7 cellular contexts compared by ENCODE assay signal in the genomic region with DNA sequence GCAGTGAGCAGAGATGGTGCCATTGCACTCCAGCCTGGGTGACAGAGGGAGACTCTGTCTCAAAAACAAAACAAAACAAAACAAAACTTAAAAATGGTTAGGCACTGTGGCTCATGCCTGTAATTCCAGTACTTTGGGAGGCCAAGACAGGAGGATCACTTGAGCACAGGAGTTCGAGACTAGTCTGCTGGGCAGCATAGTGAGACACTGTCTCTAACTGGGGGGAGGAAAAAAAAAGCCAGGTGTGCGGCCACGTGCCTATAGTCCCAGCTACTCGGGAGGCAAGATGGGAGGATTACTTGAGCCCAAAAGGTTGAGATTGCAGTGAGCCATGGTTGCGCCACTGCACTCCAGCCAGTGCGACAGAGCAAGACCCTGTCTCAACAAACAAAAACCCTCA.
A peak's percentile ranks its signal among the peaks of the same experiment; 100 is the strongest.
DNase-seq lines count a peak whose midpoint lies in the region; ATAC-seq, FAIRE-seq and TF ChIP-seq lines count a peak whose summit lies in the region.
"Not testable (repeated sequence)": the region's sequence is repeated elsewhere in the genome, so short reads cannot be mapped to it uniquely, and the experiment has no call there.

No MANE protein-coding gene starts in this region.

- not testable (repeated sequence) for H3K27ac Mint-ChIP-seq in stimulated activated naive CD8-positive, alpha-beta T cell treated with anti-CD3 and anti-CD28 coated beads, Interleukin-15, amount 100 ng/mL, for 72 hours

- not testable (repeated sequence) for TF ChIP-seq POLR2A in GM12878 (IDR thresholded peaks at IDR 0.05; ENCODE audit: low read depth, low read length); right lobe of liver (IDR thresholded peaks at IDR 0.05)

- not testable (repeated sequence) for H3K4me1 Mint-ChIP-seq in stimulated activated naive CD8-positive, alpha-beta T cell treated with anti-CD3 and anti-CD28 coated beads, Interleukin-15, amount 100 ng/mL, for 72 hours

- not testable (repeated sequence) for H4K20me1 ChIP-seq in GM12878 (ENCODE audit: control insufficient read depth, insufficient read depth); hepatocyte (ENCODE audit: insufficient read depth, poor library complexity, severe bottlenecking); osteoblast (ENCODE audit: insufficient read depth, low read length)

- not testable (repeated sequence) for TF ChIP-seq EP300 in GM12878 (IDR thresholded peaks at IDR 0.05; ENCODE audit: borderline replicate concordance in 1 of 2, control insufficient read depth in 1 of 2, low read depth in 2 of 2, low read length in 2 of 2)

- H3K9me3 ChIP-seq in HUES64 (ENCODE audit: insufficient read depth, low read depth, low read length) (peaks cover 96% of the 10 kb centered on the region), hepatocyte (ENCODE audit: low read depth) (peaks cover 26% of the 10 kb centered on the region), osteoblast (ENCODE audit: low read depth, low read length) (peaks cover 25% of the 10 kb centered on the region)
- not testable (repeated sequence) for H3K9me3 ChIP-seq in GM12878 (replicated peaks; ENCODE audit: control insufficient read depth, insufficient read depth, low read length); right lobe of liver

- H3K9me2 ChIP-seq in hepatocyte (replicated peaks; ENCODE audit: insufficient read depth) = not testable (repeated sequence)

- POLR2A ChIA-PET in GM12878 (lab: Charles Lee) = not testable (repeated sequence)

- SMC1A ChIA-PET in GM12878 (lab: Charles Lee; ENCODE audit: uncharacterized antibody, unreplicated experiment) = not testable (repeated sequence)

- 56% methylated on average over 6 of the region's 6 CpGs for WGBS in HUES64
- 14% methylated on average over 6 of the region's 6 CpGs for WGBS in GM12878 (ENCODE audit: insufficient coverage, insufficient replicate concordance, low lambda C conversion rate, missing lambda C conversion rate)
- 54% methylated on average over 6 of the region's 6 CpGs for WGBS in hepatocyte (ENCODE audit: low lambda C conversion rate, missing lambda C conversion rate)
- WGBS in right lobe of liver (ENCODE audit: insufficient coverage, low coverage, low lambda C conversion rate, missing lambda C conversion rate) = 36% methylated on average over 6 of the region's 6 CpGs

- not testable (repeated sequence) for H3K27me3 Mint-ChIP-seq in stimulated activated naive CD8-positive, alpha-beta T cell treated with anti-CD3 and anti-CD28 coated beads, Interleukin-15, amount 100 ng/mL, for 72 hours

- not testable (repeated sequence) for H2AFZ ChIP-seq in GM12878 (ENCODE audit: control insufficient read depth, low read depth, low read length); hepatocyte; osteoblast (ENCODE audit: low read length)

- not testable (repeated sequence) for DNase-seq in GM12878 (ENCODE audit: low read depth, low spot score); foreskin keratinocyte; stimulated activated naive CD8-positive, alpha-beta T cell treated with anti-CD3 and anti-CD28 coated beads, Interleukin-15, amount 100 ng/mL, for 72 hours
- DNase-seq in hepatocyte (ENCODE audit: low spot score) (peak; percentile 32), right lobe of liver (peak in 1 of 3 donors; percentile 66), osteoblast (ENCODE audit: insufficient read length, low spot score, missing footprints) (peak; percentile 65)

- not testable (repeated sequence) for H3K4me1 ChIP-seq in HUES64 (ENCODE audit: insufficient read depth, low read length); GM12878 (ENCODE audit: control insufficient read depth, insufficient read depth, low read length); foreskin keratinocyte; hepatocyte (ENCODE audit: insufficient read depth); right lobe of liver; osteoblast (ENCODE audit: insufficient read depth, low read length)

- not testable (repeated sequence) for H3K79me2 ChIP-seq in GM12878 (ENCODE audit: control insufficient read depth, insufficient read depth, low read length); hepatocyte; osteoblast (ENCODE audit: insufficient read depth, low read length)

- not testable (repeated sequence) for TF ChIP-seq RAD21 in GM12878 (IDR thresholded peaks at IDR 0.05; ENCODE audit: insufficient read depth, low read depth, low read length)

- RAD21 ChIA-PET in GM12878 (lab: Charles Lee; ENCODE audit: unreplicated experiment) = not testable (repeated sequence)

- not testable (repeated sequence) for TF ChIP-seq CTCF in GM12878 (IDR thresholded peaks at IDR 0.05 in 2 of 3, conservative IDR thresholded peaks at IDR 0.05 in 1 of 3; ENCODE audit: control insufficient read depth in 2 of 3, extremely low read depth in 1 of 3, insufficient read depth in 1 of 3, low read depth in 3 of 3, low read length in 3 of 3); foreskin keratinocyte (conservative IDR thresholded peaks at IDR 0.05); hepatocyte (IDR thresholded peaks at IDR 0.05; ENCODE audit: poor library complexity); right lobe of liver (IDR thresholded peaks at IDR 0.05); osteoblast (IDR thresholded peaks at IDR 0.05; ENCODE audit: extremely low read depth, low read depth, low read length)

- in situ Hi-C loops in GM12878 (cut with MboI) = not testable (repeated sequence)

- 0 out of 2 replicates have a peak overlapping the region, but pooled peaks have one; percentile 1 for H3K4me3 ChIP-seq in HUES64 (ENCODE audit: low read length)
- H3K4me3 ChIP-seq in GM12878; hepatocyte; right lobe of liver; osteoblast (ENCODE audit: insufficient read depth, low read length): not testable (repeated sequence)

- BruUV-seq in GM12878 (replicated peaks; lab: Mats Ljungman, UMichigan) = not testable (repeated sequence)

- not testable (repeated sequence) for FAIRE-seq in GM12878 (lab: Jason Lieb, UNC)

- H3K27me3 ChIP-seq in HUES64 (ENCODE audit: insufficient read depth, low read length); GM12878 (replicated peaks in 1 of 2; ENCODE audit: control insufficient read depth in 2 of 2, insufficient read depth in 2 of 2, low read length in 1 of 2); foreskin keratinocyte; hepatocyte; right lobe of liver; osteoblast (ENCODE audit: insufficient read depth, low read length): not testable (repeated sequence)

- not testable (repeated sequence) for H3K4me3 Mint-ChIP-seq in stimulated activated naive CD8-positive, alpha-beta T cell treated with anti-CD3 and anti-CD28 coated beads, Interleukin-15, amount 100 ng/mL, for 72 hours

- CTCF ChIA-PET in GM12878 (lab: Yijun Ruan, JAX) = not testable (repeated sequence)

- intact Hi-C loops in GM12878 (cut with micrococcal nuclease; ENCODE audit: unreplicated experiment); right lobe of liver (cut with DNase I): not testable (repeated sequence)

- H3K27ac ChIP-seq in HUES64 (ENCODE audit: low read depth, low read length); GM12878 (ENCODE audit: control insufficient read depth, insufficient read depth); foreskin keratinocyte; hepatocyte; right lobe of liver; osteoblast (ENCODE audit: low read depth, low read length): not testable (repeated sequence)

- not testable (repeated sequence) for H3K4me2 ChIP-seq in GM12878 (ENCODE audit: control insufficient read depth, insufficient read depth); hepatocyte; osteoblast (ENCODE audit: insufficient read depth, low read length)

- H3K9me3 Mint-ChIP-seq in stimulated activated naive CD8-positive, alpha-beta T cell treated with anti-CD3 and anti-CD28 coated beads, Interleukin-15, amount 100 ng/mL, for 72 hours = not testable (repeated sequence)

- not testable (repeated sequence) for H3K9ac ChIP-seq in HUES64 (ENCODE audit: low read depth, low read length); GM12878 (ENCODE audit: control insufficient read depth, insufficient read depth, low read length)

- ATAC-seq in GM12878 = not testable (repeated sequence)
- ATAC-seq in foreskin keratinocyte (peak; percentile 5), right lobe of liver (peak; percentile 9 to 40 (median 20))
- peak; percentile 29 for ATAC-seq in stimulated activated naive CD8-positive, alpha-beta T cell treated with anti-CD3 and anti-CD28 coated beads, Interleukin-15, amount 100 ng/mL, for 72 hours

- not testable (repeated sequence) for H3K36me3 ChIP-seq in HUES64 (ENCODE audit: insufficient read depth, low read length); GM12878 (ENCODE audit: control insufficient read depth in 2 of 2, insufficient read depth in 2 of 2, low read length in 1 of 2); hepatocyte (replicated peaks; ENCODE audit: insufficient read depth, low read depth); right lobe of liver; osteoblast (ENCODE audit: insufficient read depth, low read length)

TF ChIP-seq in GM12878, 131 proteins besides CTCF, POLR2A, EP300 and RAD21:
- 0 out of 2 replicates have a peak, but pooled peaks have one; percentile 30 for TF ChIP-seq FOXK2 (IDR thresholded peaks at IDR 0.05)
